ENCODE assay signal across 11 cellular contexts in genomic region chr3:1275495-1275894, GRCh38.
DNase-seq lines count a peak whose midpoint lies in the region; ATAC-seq and TF ChIP-seq lines count a peak whose summit lies in the region.
"Had no signal": no experiment of that assay in that cellular context is flagged by ENCODE, and none has a peak within 500 bp of the region (broad histone marks: within the 10 kb centered on the region; RNA-seq: fewer than 3 reads in every experiment).

No MANE protein-coding gene starts in this region.

- ATAC-seq in memory B cell (ENCODE audit: low read depth), result no peak
- no peak for ATAC-seq in HG03565 (IDR thresholded peaks at IDR 0.05; ENCODE audit: unreplicated experiment)
- ATAC-seq: left ventricle myocardium superior had no signal

- no peaks in the 10 kb centered on the region for H3K27me3 ChIP-seq in SU-DHL-6 (ENCODE audit: low read length)

- no peaks in the 10 kb centered on the region for H3F3A ChIP-seq in SU-DHL-6 (ENCODE audit: insufficient read depth)

- TF ChIP-seq CTCF in SU-DHL-6 (IDR thresholded peaks at IDR 0.05; ENCODE audit: insufficient read depth, low read length, poor library complexity, severe bottlenecking), result peak; percentile 10

- H3K36me3 ChIP-seq in SU-DHL-6 (ENCODE audit: low read length), result no peaks in the 10 kb centered on the region

- no peak overlapping the region for H3K27ac ChIP-seq in SU-DHL-6 (ENCODE audit: low read depth, low read length)
- H3K27ac ChIP-seq: RWPE1 had no signal

- no peaks in the 10 kb centered on the region for H3K4me1 Mint-ChIP-seq in memory B cell

- no peaks in the 10 kb centered on the region for H3K9me2 ChIP-seq in SU-DHL-6 (replicated peaks; ENCODE audit: insufficient read depth, low read length)

- no peaks in the 10 kb centered on the region for H3K79me2 ChIP-seq in SU-DHL-6 (ENCODE audit: insufficient read depth, low read length)

- H3K36me3 Mint-ChIP-seq in memory B cell, result no peaks in the 10 kb centered on the region

- no peaks in the 10 kb centered on the region for H3K9me3 ChIP-seq in SU-DHL-6 (ENCODE audit: insufficient read depth, low read length)

- H3K4me2 ChIP-seq in SU-DHL-6 (ENCODE audit: low read depth, low read length, poor library complexity, severe bottlenecking), result no peak overlapping the region

- no peaks in the 10 kb centered on the region for H3K9me3 Mint-ChIP-seq in memory B cell

- H2AFZ ChIP-seq in SU-DHL-6 (ENCODE audit: low read depth, low read length, severe bottlenecking), result no peak overlapping the region

- no peaks in the 10 kb centered on the region for H4K20me1 ChIP-seq in SU-DHL-6 (ENCODE audit: low read depth, low read length)

- H3K4me3 ChIP-seq in Jurkat, Clone E6-1 (ENCODE audit: low read length), result no peak overlapping the region
- H3K4me3 ChIP-seq in SU-DHL-6 (ENCODE audit: insufficient read depth, low read length, poor library complexity, severe bottlenecking), result no peak overlapping the region

- H3K27me3 Mint-ChIP-seq in memory B cell, result no peaks in the 10 kb centered on the region

- H3K4me3 Mint-ChIP-seq in memory B cell, result no peak overlapping the region

- no peak overlapping the region for H3K9ac ChIP-seq in SU-DHL-6 (ENCODE audit: low read length)

- no peak overlapping the region for H3K27ac Mint-ChIP-seq in memory B cell

- DNase-seq in DMS 273 (lab: John Stamatoyannopoulos, UW; ENCODE audit: unreplicated experiment), result peak; percentile 30
- no peak for DNase-seq in DMS 273 treated with DMSO at 0.1 percent for 48 hours (lab: John Stamatoyannopoulos, UW)
- peak; percentile 14 for DNase-seq in Jurkat, Clone E6-1 (ENCODE audit: low read depth, low spot score)
- DNase-seq in memory B cell (ENCODE audit: low spot score in 2 of 2), result peak; percentile 11 to 15
- DNase-seq in HUDEP-2 (lab: John Stamatoyannopoulos, UW; ENCODE audit: unreplicated experiment in 76 of 76), result no peak
- DNase-seq in DMS114 treated with DMSO at 0.1 percent for 48 hours (lab: John Stamatoyannopoulos, UW; ENCODE audit: unreplicated experiment), result no peak
- DNase-seq: 8988T, left ventricle myocardium superior had no signal

Comparison
In these comparisons a context has a peak if more than half of its experiments do, and no peak if none do; other contexts are left out.
1. DNase-seq: peak in DMS 273 (single experiment), Jurkat, Clone E6-1 (single experiment) and memory B cell (2 of 2); none in DMS 273 treated with DMSO at 0.1 percent for 48 hours (single experiment), HUDEP-2 (0 of 76) and DMS114 treated with DMSO at 0.1 percent for 48 hours (single experiment).